14 cellular contexts compared by ENCODE assay signal in genomic region chr5:136128416-136128935, GRCh38.
"Had no signal": no experiment of that assay in that cellular context is flagged by ENCODE, and none has a peak within 500 bp of the region (broad histone marks: within the 10 kb centered on the region; RNA-seq: fewer than 3 reads in every experiment).

No MANE protein-coding gene starts in this region.

- H3K27me3 ChIP-seq: brain microvascular endothelial cell, sigmoid colon, upper lobe of right lung had no signal

- H3K9me3 ChIP-seq: sigmoid colon, upper lobe of right lung had no signal

- H3K4me3 Mint-ChIP-seq: activated naive CD8-positive, alpha-beta T cell; natural killer cell treated with Interleukin-12 subunit alpha and Interleukin-12 subunit beta and Interleukin-15 and Interleukin-18, amount 100 ng/mL, for 72 hours had no signal

- H3K27ac ChIP-seq: brain microvascular endothelial cell, upper lobe of right lung had no signal

- H3K9me3 Mint-ChIP-seq: natural killer cell treated with Interleukin-12 subunit alpha and Interleukin-12 subunit beta and Interleukin-15 and Interleukin-18, amount 100 ng/mL, for 72 hours had no signal

- FAIRE-seq: TTC549 had no signal

- DNase-seq: activated CD4-positive, alpha-beta T cell treated with anti-CD3 and anti-CD28 coated beads, Interleukin-2, amount 50 U/mL, for 4 hours; activated T-cell treated with anti-CD3 and anti-CD28 coated beads, Interleukin-2, amount 50 U/mL, for 1 hour; brain microvascular endothelial cell; cerebellar nuclear complex; dermis blood vessel endothelial cell; left colon; sigmoid colon; stimulated activated CD4-positive, alpha-beta T cell treated with anti-CD3 and anti-CD28 coated beads, Interleukin-2, amount 100 ng/mL, for 24 hours; stimulated activated naive CD4-positive, alpha-beta T cell; T-helper 2 cell; upper lobe of right lung had no signal

- H3K27ac Mint-ChIP-seq: activated naive CD8-positive, alpha-beta T cell; natural killer cell treated with Interleukin-12 subunit alpha and Interleukin-12 subunit beta and Interleukin-15 and Interleukin-18, amount 100 ng/mL, for 72 hours had no signal

- H3K4me1 ChIP-seq: upper lobe of right lung had no signal

- H3K36me3 Mint-ChIP-seq: activated naive CD8-positive, alpha-beta T cell had no signal
